ENCODE assay signal across 22 cellular contexts in the genomic region with DNA sequence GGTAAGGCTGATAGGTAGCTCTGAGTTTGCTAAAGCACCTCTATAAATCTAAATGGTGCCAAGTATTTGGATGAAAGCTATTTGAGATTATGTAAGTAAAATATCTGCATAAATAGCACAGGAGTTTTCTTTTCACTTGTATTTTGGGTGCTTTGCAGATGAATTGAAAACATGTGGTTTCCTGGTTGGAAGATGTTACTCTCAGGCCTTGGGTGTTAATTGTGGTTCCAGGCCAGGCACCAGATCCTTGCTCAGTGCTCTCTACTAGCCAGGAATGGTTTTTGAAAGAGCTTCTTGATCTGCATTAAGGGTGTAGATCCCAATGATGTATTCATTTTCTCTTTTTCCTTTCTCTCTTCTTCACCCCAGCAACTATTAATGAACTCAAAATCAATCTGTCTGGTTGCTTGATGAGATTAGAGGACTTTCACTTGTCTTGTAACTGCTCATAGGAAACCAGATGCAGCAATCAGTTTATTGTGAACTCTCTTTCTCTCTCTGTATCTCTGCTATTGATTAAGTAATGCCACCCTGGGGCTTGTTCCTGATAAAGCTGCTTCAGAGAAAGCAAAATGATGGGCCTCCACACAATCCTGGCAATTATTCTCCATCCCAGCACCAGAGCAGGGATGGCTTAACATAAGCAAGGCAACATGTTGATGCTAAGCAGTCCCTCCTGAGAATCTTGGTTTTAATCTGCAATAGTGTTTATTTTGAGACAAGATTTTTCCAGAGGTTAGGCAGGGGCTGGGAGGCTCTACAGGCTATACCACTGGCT.
DNase-seq lines count a peak whose midpoint lies in the region; ATAC-seq and TF ChIP-seq lines count a peak whose summit lies in the region.
"Had no signal": no experiment of that assay in that cellular context is flagged by ENCODE, and none has a peak within 500 bp of the region (broad histone marks: within the 10 kb centered on the region; RNA-seq: fewer than 3 reads in every experiment).

No MANE protein-coding gene starts in this region.

- H3K4me3 ChIP-seq in HUES48 (ENCODE audit: low read depth, low read length): no peak overlapping the region; the same call in 1 of the 2 replicates
- no peak overlapping the region for H3K4me3 ChIP-seq in iPS DF 6.9 (ENCODE audit: low read length)
- H3K4me3 ChIP-seq: HAP-1, SJSA1 had no signal

- no peaks in the 10 kb centered on the region for H3K27me3 ChIP-seq in HUES48 (ENCODE audit: control insufficient read depth, insufficient read depth, low read length)
- H3K27me3 ChIP-seq in iPS DF 6.9 (ENCODE audit: control insufficient read depth, insufficient read depth, low read length): no peaks in the 10 kb centered on the region
- H3K27me3 ChIP-seq: BE2C, SJSA1 had no signal

- H3K9ac ChIP-seq in HUES48 (ENCODE audit: low read depth, low read length): peak overlapping the region; percentile 51; the same call in 1 of the 2 replicates
- H3K9ac ChIP-seq: KMS-11 had no signal

- H3K36me3 ChIP-seq in HUES48 (ENCODE audit: control insufficient read depth, insufficient read depth, low read length) (no peaks in the 10 kb centered on the region), iPS DF 6.9 (ENCODE audit: control insufficient read depth, insufficient read depth, low read length) (no peaks in the 10 kb centered on the region)
- H3K36me3 ChIP-seq: BE2C, HAP-1, SJSA1 had no signal

- H3K4me1 ChIP-seq in HUES48 (ENCODE audit: control insufficient read depth, insufficient read depth, low read length) (peaks cover 40% of the 10 kb centered on the region), iPS DF 6.9 (ENCODE audit: control insufficient read depth, insufficient read depth, low read length) (peaks cover 8% of the 10 kb centered on the region; the same call in 1 of the 2 replicates)
- H3K4me1 ChIP-seq: BE2C, HAP-1, SJSA1 had no signal

- H3K9me3 ChIP-seq in HUES48 (ENCODE audit: control insufficient read depth, insufficient read depth, low read length) (no peaks in the 10 kb centered on the region), iPS DF 6.9 (ENCODE audit: control insufficient read depth, insufficient read depth, low read length) (no peaks in the 10 kb centered on the region)
- H3K9me3 ChIP-seq: BE2C, HAP-1, SJSA1 had no signal

- H3K27ac ChIP-seq in HUES48 (ENCODE audit: low read depth, low read length) (peak overlapping the region; percentile 84), iPS DF 6.9 (ENCODE audit: low read length) (peak overlapping the region; percentile 68)
- H3K27ac ChIP-seq: HL-60, KMS-11, SJSA1 had no signal

- DNase-seq in iPS DF 6.9 (ENCODE audit: low read depth, low spot score) (no peak), dermis blood vessel endothelial cell (no peak), globus pallidus (ENCODE audit: low spot score) (no peak), NCI-H2227 (lab: John Stamatoyannopoulos, UW; ENCODE audit: unreplicated experiment) (no peak)
- no peak for DNase-seq in stimulated activated naive CD4-positive, alpha-beta T cell treated with Interleukin-2 at 50 U/mL for 16 hours (lab: John Stamatoyannopoulos, UW)
- DNase-seq: BE2C, DMS53, GDM1, IMR-90, NCI-H1105, NCI-H146, NCI-H2029, NCI-H226, NCI-H510A treated with DMSO at 0.1 percent for 48 hours, NCI-H748 treated with DMSO at 0.1 percent for 48 hours had no signal

- no peak for ATAC-seq in SK-N-SH treated with all-trans-retinoic acid at 6 μM for 48 hours
- ATAC-seq: Right ventricle myocardium inferior had no signal

TF ChIP-seq in SK-N-SH treated with all-trans-retinoic acid at 6 μM for 48 hours, 23 proteins besides CTCF, POLR2A, EP300 and RAD21:
- TF ChIP-seq TSHZ2 (CRISPR knock-in tag; IDR thresholded peaks at IDR 0.05): no peak
- peak; percentile 18; the same call in 1 of the 2 replicates for TF ChIP-seq TCF4 (CRISPR knock-in tag; IDR thresholded peaks at IDR 0.05; ENCODE audit: borderline replicate concordance)
